ENCODE assay signal across 23 cellular contexts in genomic region chr15:62400778-62401177, GRCh38.
"Had no signal": no experiment of that assay in that cellular context is flagged by ENCODE, and none has a peak within 500 bp of the region (broad histone marks: within the 10 kb centered on the region; RNA-seq: fewer than 3 reads in every experiment).

No MANE protein-coding gene starts in this region.

- H3K9me3 ChIP-seq: colonic mucosa, esophagus muscularis mucosa, esophagus squamous epithelium, gastroesophageal sphincter had no signal

- H3K4me1 ChIP-seq: colonic mucosa had no signal

- H3K27ac ChIP-seq: colonic mucosa, coronary artery, dorsolateral prefrontal cortex, epithelial cell of prostate, esophagus muscularis mucosa, esophagus squamous epithelium, foreskin keratinocyte, gastroesophageal sphincter had no signal

- H3K27me3 ChIP-seq: colonic mucosa, dorsolateral prefrontal cortex, esophagus muscularis mucosa, foreskin keratinocyte, gastroesophageal sphincter, heart left ventricle, heart right ventricle had no signal

- H3K36me3 ChIP-seq: colonic mucosa, esophagus muscularis mucosa, esophagus squamous epithelium, gastroesophageal sphincter, heart left ventricle, heart right ventricle had no signal

- H3K4me3 ChIP-seq: colonic mucosa, coronary artery, dorsolateral prefrontal cortex, esophagus muscularis mucosa, esophagus squamous epithelium, gastroesophageal sphincter, heart left ventricle, heart right ventricle had no signal

- ATAC-seq: effector memory CD8-positive, alpha-beta T cell; esophagus mucosa; foreskin keratinocyte; gastroesophageal sphincter; heart left ventricle; heart right ventricle had no signal

- DNase-seq: colonic mucosa; cortex of kidney; dermis blood vessel endothelial cell; dorsolateral prefrontal cortex; effector CD4-positive, alpha-beta T cell; effector CD8-positive, alpha-beta T cell; effector memory CD4-positive, alpha-beta T cell; effector memory CD8-positive, alpha-beta T cell; endodermal cell; erythroblast; esophagus squamous epithelium; foreskin fibroblast; foreskin keratinocyte; foreskin melanocyte; glutamatergic neuron; head of caudate nucleus; heart left ventricle; heart right ventricle had no signal
